ENCODE assay signal across 12 cellular contexts in the genomic region with DNA sequence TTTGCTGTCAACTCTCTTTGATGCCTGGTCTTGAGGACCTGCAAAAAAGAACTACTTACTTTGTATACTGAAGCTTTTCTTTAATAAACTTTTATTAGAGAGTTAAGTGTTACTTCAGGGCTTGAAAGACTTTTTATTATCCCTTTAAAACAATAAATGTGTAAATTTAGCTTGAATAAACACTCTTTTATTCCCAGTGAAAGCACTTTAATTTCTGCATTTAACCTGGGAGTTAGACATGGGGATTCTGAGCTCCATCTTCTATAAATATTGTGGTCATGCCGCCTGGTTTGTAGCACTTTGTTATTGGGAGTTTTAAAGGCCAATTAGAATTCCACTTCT. TPM values are rescaled to one million over a fixed set of nuclear protein-coding genes. Genes with fewer than 3 reads are reported as not detected.
A peak's percentile ranks its signal among the peaks of the same experiment; 100 is the strongest.
DNase-seq lines count a peak whose midpoint lies in the region; ATAC-seq, FAIRE-seq and TF ChIP-seq lines count a peak whose summit lies in the region.
"Had no signal": no experiment of that assay in that cellular context is flagged by ENCODE, and none has a peak within 500 bp of the region (broad histone marks: within the 10 kb centered on the region; RNA-seq: fewer than 3 reads in every experiment).

No MANE protein-coding gene starts in this region.

- intact Hi-C loops in A673 (cut with micrococcal nuclease; ENCODE audit: unreplicated experiment): no loop called here

- no TSS peak for BruUV-seq in A673 (replicated peaks; lab: Mats Ljungman, UMichigan)

- CTCF ChIA-PET in A673 (lab: Charles Lee): interaction anchor here (0.7 to 2.5 kb wide), 2 partner anchors 98 to 101 kb away, joined by 8 to 9 read pairs; no protein-coding TSS in a partner anchor

- H3K4me3 ChIP-seq in A673 (ENCODE audit: low read depth, low read length, poor library complexity, severe bottlenecking): peak overlapping the region; percentile 57
- H3K4me3 ChIP-seq in mesodermal cell (ENCODE audit: extremely low read depth, insufficient read depth, low read length, poor library complexity, severe bottlenecking): peak overlapping the region; percentile 72

- H3K27ac ChIP-seq in A673 (ENCODE audit: low read depth, low read length, poor library complexity, severe bottlenecking) (no peak overlapping the region), VCaP (peak overlapping the region; percentile 99), mesodermal cell (ENCODE audit: low read depth, low read length, severe bottlenecking) (peak overlapping the region; percentile 20)

- POLR2A ChIA-PET in A673 (lab: Charles Lee; ENCODE audit: low non-redundant PET): no interaction called here

- ATAC-seq in GM18502 (IDR thresholded peaks at IDR 0.05; ENCODE audit: poor library complexity, unreplicated experiment): no peak

- no CpG with 5 or more reads among the region's 1 CpG for WGBS in mesodermal cell (ENCODE audit: insufficient coverage in 2 of 2), 2 experiments

- peaks cover 4% of the 10 kb centered on the region for H3K27me3 ChIP-seq in A673 (replicated peaks; ENCODE audit: insufficient read depth, low read depth, low read length, poor library complexity)

- H3K4me1 ChIP-seq in A673 (ENCODE audit: insufficient read depth, low read length, poor library complexity, severe bottlenecking): peaks cover 4% of the 10 kb centered on the region
- H3K4me1 ChIP-seq in mesodermal cell (ENCODE audit: control insufficient read depth, insufficient read depth, low read length, poor library complexity, severe bottlenecking): peaks cover 6% of the 10 kb centered on the region

- H3K36me3 ChIP-seq in A673 (ENCODE audit: insufficient read depth, low read length, poor library complexity, severe bottlenecking): no peaks in the 10 kb centered on the region
- H3K36me3 ChIP-seq in mesodermal cell (ENCODE audit: control insufficient read depth, insufficient read depth, low read length): peaks cover 9% of the 10 kb centered on the region

- peak; percentile 74 for FAIRE-seq in D721Med (lab: Jason Lieb, UNC)
- no peak for FAIRE-seq in RCC 7860 (lab: Jason Lieb, UNC)
- FAIRE-seq: GM18507, small intestine had no signal

- TF ChIP-seq CTCF in A673 (conservative IDR thresholded peaks at IDR 0.05; ENCODE audit: low read depth, low read length): no peak
- TF ChIP-seq CTCF in D721Med (IDR thresholded peaks at IDR 0.05; ENCODE audit: insufficient read depth, missing control alignments): no peak
- no peak for TF ChIP-seq CTCF in VCaP (conservative IDR thresholded peaks at IDR 0.05)

- DNase-seq in A673 (ENCODE audit: low spot score) (no peak), D721Med (ENCODE audit: insufficient read length, low spot score) (no peak), T-helper 2 cell (no peak), RPMI8226 (no peak), RCC 7860 (ENCODE audit: low spot score) (no peak)
- DNase-seq: activated CD4-positive, alpha-beta T cell treated with anti-CD3 and anti-CD28 coated beads, Interleukin-2, amount 50 U/mL, for 4 hours; activated gamma-delta T cell; small intestine had no signal

- H3K9me3 ChIP-seq in A673 (ENCODE audit: low read depth, low read length, poor library complexity, severe bottlenecking) (no peaks in the 10 kb centered on the region), mesodermal cell (ENCODE audit: control insufficient read depth, low read length) (no peaks in the 10 kb centered on the region)

RNA-seq across cellular contexts. Expression of a gene that starts 17.8 kb away (rescaled TPM):
- total RNA-seq in A673 (2021): 32.8 and 35.5 TPM in 2 replicates
- 23.3 TPM for polyA plus RNA-seq in mesodermal cell (2013, experiment 1 of 2)
- polyA plus RNA-seq in mesodermal cell (2013, experiment 2 of 2): 22.7 TPM

RNA-seq across cellular contexts. Expression of a gene that starts 50.1 kb away (rescaled TPM):
- total RNA-seq in A673 (2021): 1.3 and 1.5 TPM in 2 replicates
- polyA plus RNA-seq in mesodermal cell (2013, experiment 1 of 2): 19.7 TPM
- polyA plus RNA-seq in mesodermal cell (2013, experiment 2 of 2): 15.9 TPM
